ENCODE assay signal across 1 cellular context in the genomic region with DNA sequence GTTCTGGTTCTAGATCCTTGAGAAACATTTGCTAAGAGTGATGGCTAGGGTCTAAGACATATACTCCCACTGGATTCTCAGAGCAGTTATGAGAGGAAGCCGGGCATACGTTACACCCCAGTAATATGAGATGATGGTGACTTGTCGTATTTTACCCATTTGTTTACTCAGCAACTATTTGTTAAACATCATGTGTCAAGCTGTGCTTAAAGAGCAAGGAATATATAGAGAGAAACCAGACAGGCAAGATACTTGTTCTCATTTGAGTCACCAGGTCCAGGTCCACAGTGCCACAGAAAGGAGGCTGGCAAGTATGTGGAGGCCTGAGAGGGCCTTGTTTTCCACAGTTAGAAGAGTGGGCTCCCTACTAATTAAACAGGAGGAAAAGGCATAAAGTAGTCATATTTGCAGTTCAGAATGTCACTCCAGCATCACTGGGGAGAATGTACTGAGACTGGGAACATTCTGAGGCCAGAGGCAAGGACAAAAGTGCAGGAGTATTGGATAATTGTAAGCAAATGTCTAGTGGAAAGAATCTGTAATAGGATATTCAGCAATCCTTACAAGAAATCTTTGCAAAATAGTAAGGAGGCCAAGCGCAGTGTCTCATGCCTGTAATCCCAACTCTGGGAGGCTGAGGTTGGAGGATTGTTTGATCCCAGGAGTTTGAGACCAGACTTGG.
TF ChIP-seq lines count a peak whose summit lies in the region.

No MANE protein-coding gene starts in this region.

TF ChIP-seq in GM23338, 12 proteins besides CTCF, POLR2A, EP300 and RAD21 (continued from another document):
- TF ChIP-seq, protein P1, sequence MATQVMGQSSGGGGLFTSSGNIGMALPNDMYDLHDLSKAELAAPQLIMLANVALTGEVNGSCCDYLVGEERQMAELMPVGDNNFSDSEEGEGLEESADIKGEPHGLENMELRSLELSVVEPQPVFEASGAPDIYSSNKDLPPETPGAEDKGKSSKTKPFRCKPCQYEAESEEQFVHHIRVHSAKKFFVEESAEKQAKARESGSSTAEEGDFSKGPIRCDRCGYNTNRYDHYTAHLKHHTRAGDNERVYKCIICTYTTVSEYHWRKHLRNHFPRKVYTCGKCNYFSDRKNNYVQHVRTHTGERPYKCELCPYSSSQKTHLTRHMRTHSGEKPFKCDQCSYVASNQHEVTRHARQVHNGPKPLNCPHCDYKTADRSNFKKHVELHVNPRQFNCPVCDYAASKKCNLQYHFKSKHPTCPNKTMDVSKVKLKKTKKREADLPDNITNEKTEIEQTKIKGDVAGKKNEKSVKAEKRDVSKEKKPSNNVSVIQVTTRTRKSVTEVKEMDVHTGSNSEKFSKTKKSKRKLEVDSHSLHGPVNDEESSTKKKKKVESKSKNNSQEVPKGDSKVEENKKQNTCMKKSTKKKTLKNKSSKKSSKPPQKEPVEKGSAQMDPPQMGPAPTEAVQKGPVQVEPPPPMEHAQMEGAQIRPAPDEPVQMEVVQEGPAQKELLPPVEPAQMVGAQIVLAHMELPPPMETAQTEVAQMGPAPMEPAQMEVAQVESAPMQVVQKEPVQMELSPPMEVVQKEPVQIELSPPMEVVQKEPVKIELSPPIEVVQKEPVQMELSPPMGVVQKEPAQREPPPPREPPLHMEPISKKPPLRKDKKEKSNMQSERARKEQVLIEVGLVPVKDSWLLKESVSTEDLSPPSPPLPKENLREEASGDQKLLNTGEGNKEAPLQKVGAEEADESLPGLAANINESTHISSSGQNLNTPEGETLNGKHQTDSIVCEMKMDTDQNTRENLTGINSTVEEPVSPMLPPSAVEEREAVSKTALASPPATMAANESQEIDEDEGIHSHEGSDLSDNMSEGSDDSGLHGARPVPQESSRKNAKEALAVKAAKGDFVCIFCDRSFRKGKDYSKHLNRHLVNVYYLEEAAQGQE (IDR thresholded peaks at IDR 0.05; ENCODE audit: unreplicated experiment), result no peak
- TF ChIP-seq STAT1 (IDR thresholded peaks at IDR 0.05; ENCODE audit: unreplicated experiment), result no peak
